ENCODE assay signal across 1 cellular context in the genomic region with DNA sequence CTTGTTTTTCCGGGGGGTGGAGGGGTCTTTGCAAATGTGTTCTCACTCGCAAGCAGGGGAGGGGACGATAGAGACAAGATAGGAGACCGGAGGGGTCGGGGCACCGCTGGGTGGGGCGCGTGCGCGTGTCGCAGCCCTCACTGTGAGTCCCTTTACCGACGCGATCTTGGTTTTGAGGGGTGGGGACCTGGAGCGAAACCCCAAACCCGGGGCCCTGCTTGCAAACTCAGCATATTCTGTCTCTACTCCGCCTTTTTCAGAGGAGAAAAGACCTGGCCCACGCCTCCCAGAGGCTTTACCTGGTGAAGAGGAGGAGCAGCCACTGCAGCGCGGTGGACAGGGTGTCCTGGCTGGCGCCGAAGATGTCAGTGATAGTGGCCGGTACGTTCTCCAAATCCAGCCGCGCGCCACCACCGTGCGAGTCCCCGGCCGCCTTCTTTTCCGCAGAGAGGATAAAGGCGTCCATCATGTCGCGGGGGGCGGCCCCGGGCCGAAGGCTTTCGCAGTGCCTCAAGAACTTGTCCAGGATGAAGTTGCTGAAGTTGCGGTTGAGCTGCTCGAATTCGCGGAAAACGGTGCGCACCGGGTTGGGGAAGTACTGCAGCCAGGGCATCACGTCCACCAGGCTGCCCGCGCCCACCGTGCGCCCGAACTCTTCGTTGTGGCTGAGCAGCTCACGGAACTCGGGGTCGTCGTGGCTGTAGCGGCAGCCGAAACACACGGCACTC.
TF ChIP-seq lines count a peak whose summit lies in the region.

No MANE protein-coding gene starts in this region.

TF ChIP-seq in SK-N-SH treated with all-trans-retinoic acid at 6 μM for 48 hours, 23 proteins besides CTCF, POLR2A, EP300 and RAD21 (continued from another document):
- TF ChIP-seq, protein P1, sequence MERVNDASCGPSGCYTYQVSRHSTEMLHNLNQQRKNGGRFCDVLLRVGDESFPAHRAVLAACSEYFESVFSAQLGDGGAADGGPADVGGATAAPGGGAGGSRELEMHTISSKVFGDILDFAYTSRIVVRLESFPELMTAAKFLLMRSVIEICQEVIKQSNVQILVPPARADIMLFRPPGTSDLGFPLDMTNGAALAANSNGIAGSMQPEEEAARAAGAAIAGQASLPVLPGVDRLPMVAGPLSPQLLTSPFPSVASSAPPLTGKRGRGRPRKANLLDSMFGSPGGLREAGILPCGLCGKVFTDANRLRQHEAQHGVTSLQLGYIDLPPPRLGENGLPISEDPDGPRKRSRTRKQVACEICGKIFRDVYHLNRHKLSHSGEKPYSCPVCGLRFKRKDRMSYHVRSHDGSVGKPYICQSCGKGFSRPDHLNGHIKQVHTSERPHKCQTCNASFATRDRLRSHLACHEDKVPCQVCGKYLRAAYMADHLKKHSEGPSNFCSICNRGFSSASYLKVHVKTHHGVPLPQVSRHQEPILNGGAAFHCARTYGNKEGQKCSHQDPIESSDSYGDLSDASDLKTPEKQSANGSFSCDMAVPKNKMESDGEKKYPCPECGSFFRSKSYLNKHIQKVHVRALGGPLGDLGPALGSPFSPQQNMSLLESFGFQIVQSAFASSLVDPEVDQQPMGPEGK (CRISPR knock-in tag; IDR thresholded peaks at IDR 0.05; ENCODE audit: borderline replicate concordance), result no peak
- TF ChIP-seq ARNTL (CRISPR knock-in tag; IDR thresholded peaks at IDR 0.05; ENCODE audit: borderline replicate concordance, low read depth), result no peak
- no peak for TF ChIP-seq PPARA (CRISPR knock-in tag; IDR thresholded peaks at IDR 0.05; ENCODE audit: borderline replicate concordance)
